ENCODE assay signal across 24 cellular contexts in genomic region chr4:88063634-88064296, GRCh38.
"Had no signal": no experiment of that assay in that cellular context is flagged by ENCODE, and none has a peak within 500 bp of the region (broad histone marks: within the 10 kb centered on the region; RNA-seq: fewer than 3 reads in every experiment).

No MANE protein-coding gene starts in this region.

- FAIRE-seq: astrocyte, endothelial cell of umbilical vein had no signal

- H3K9me3 ChIP-seq: mucosa of descending colon had no signal

- H3K4me3 ChIP-seq: esophagus muscularis mucosa, left ventricle myocardium inferior, mucosa of descending colon, right atrium auricular region, tibial nerve had no signal

- H3K4me1 ChIP-seq: foreskin keratinocyte, right atrium auricular region had no signal

- H3K27ac ChIP-seq: brain microvascular endothelial cell, esophagus muscularis mucosa, foreskin keratinocyte, left ventricle myocardium inferior, neutrophil, right atrium auricular region, tibial nerve had no signal

- DNase-seq: activated CD4-positive, alpha-beta memory T cell treated with anti-CD3 and anti-CD28 coated beads for 36 hours; activated CD4-positive, alpha-beta T cell treated with anti-CD3 and anti-CD28 coated beads, Interleukin-2, amount 10 ng/mL, durations not matched to agents 24 days and 14 days; activated CD4-positive, CD25-positive, alpha-beta regulatory T cell treated with anti-CD3 and anti-CD28 coated beads, Interleukin-2, amount 50 U/mL, for 72 hours; activated CD8-positive, alpha-beta memory T cell treated with anti-CD3 and anti-CD28 coated beads, Interleukin-2, amount 50 U/mL, for 4 hours; activated gamma-delta T cell; activated naive CD4-positive, alpha-beta T cell treated with anti-CD3 and anti-CD28 coated beads, Interleukin-2, amount 50 U/mL, for 16 hours; activated T-cell treated with anti-CD3 and anti-CD28 coated beads, Interleukin-2, amount 50 U/mL, for 1 hour; amniotic stem cell; brain microvascular endothelial cell; caudate nucleus; foreskin keratinocyte; left ventricle myocardium inferior; mucosa of descending colon; stimulated activated CD4-positive, alpha-beta T cell treated with anti-CD3 and anti-CD28 coated beads, Interleukin-15, amount 100 ng/mL, for 24 hours; stimulated activated CD4-positive, alpha-beta T cell treated with anti-CD3 and anti-CD28 coated beads, Interleukin-2, amount 100 ng/mL, for 24 hours; stimulated activated naive B cell treated with anti-CD40 and anti-IgM and Interleukin-4, amounts not matched to agents 10 μg/mL and 1 μg/mL and 100 μg/mL, for 72 hours; T-helper 1 cell had no signal

- H3K27me3 ChIP-seq: brain microvascular endothelial cell, esophagus muscularis mucosa, foreskin keratinocyte, neutrophil, right atrium auricular region, tibial nerve had no signal

- ATAC-seq: foreskin keratinocyte; natural killer cell treated with Interleukin-12 subunit alpha and Interleukin-12 subunit beta and Interleukin-15 and Interleukin-18, amount 100 ng/mL, for 72 hours; stimulated activated naive B cell treated with anti-CD40 and anti-IgM and Interleukin-4, amounts not matched to agents 10 μg/mL and 1 μg/mL and 100 μg/mL, for 72 hours had no signal
